Comparison of ENCODE assay signal across 20 cellular contexts in genomic region chr3:171321241-171321640, GRCh38.
A peak's percentile ranks its signal among the peaks of the same experiment; 100 is the strongest.
DNase-seq lines count a peak whose midpoint lies in the region; ATAC-seq and TF ChIP-seq lines count a peak whose summit lies in the region.
"Had no signal": no experiment of that assay in that cellular context is flagged by ENCODE, and none has a peak within 500 bp of the region (broad histone marks: within the 10 kb centered on the region; RNA-seq: fewer than 3 reads in every experiment).

No MANE protein-coding gene starts in this region.

- no peak overlapping the region for H3K4me2 ChIP-seq in osteoblast (ENCODE audit: insufficient read depth, low read length)

- H3K27me3 ChIP-seq in muscle layer of duodenum (ENCODE audit: low read depth, low read length) (no peaks in the 10 kb centered on the region), osteoblast (ENCODE audit: insufficient read depth, low read length) (peaks cover 27% of the 10 kb centered on the region)
- H3K27me3 ChIP-seq: vagina had no signal

- intact Hi-C loops in left colon (cut with DNase I, micrococcal nuclease), result no loop called here

- peaks cover 3% of the 10 kb centered on the region for H3K36me3 Mint-ChIP-seq in activated naive CD4-positive, alpha-beta T cell treated with anti-CD3 and anti-CD28 coated beads, Interleukin-2, amount 50 U/mL, for 24 hours

- H3K36me3 ChIP-seq in muscle layer of duodenum (ENCODE audit: control insufficient read depth in 1 of 2, insufficient read depth in 2 of 2, low read length in 2 of 2), result no peaks in the 10 kb centered on the region
- H3K36me3 ChIP-seq in osteoblast (ENCODE audit: insufficient read depth, low read length), result no peaks in the 10 kb centered on the region
- H3K36me3 ChIP-seq: HAP-1, vagina had no signal

- no peak overlapping the region for H3K4me3 Mint-ChIP-seq in activated naive CD4-positive, alpha-beta T cell treated with anti-CD3 and anti-CD28 coated beads, Interleukin-2, amount 50 U/mL, for 24 hours
- H3K4me3 Mint-ChIP-seq: activated CD4-positive, alpha-beta T cell treated with anti-CD3 and anti-CD28 coated beads, Interleukin-2, amount 10 ng/mL, durations not matched to agents 7 days and 5 days; B cell had no signal

- no peaks in the 10 kb centered on the region for H3K27me3 Mint-ChIP-seq in activated naive CD4-positive, alpha-beta T cell treated with anti-CD3 and anti-CD28 coated beads, Interleukin-2, amount 50 U/mL, for 24 hours
- H3K27me3 Mint-ChIP-seq: activated CD4-positive, alpha-beta T cell treated with anti-CD3 and anti-CD28 coated beads, Interleukin-2, amount 10 ng/mL, durations not matched to agents 7 days and 5 days; B cell had no signal

- no peak for ATAC-seq in left colon

- H3K9me3 ChIP-seq in muscle layer of duodenum (ENCODE audit: control insufficient read depth in 1 of 2, low read length in 2 of 2) (no peaks in the 10 kb centered on the region), osteoblast (ENCODE audit: low read depth, low read length) (no peaks in the 10 kb centered on the region)
- H3K9me3 ChIP-seq: HAP-1, vagina had no signal

- H3K27ac ChIP-seq in caudate nucleus (ENCODE audit: low read depth, low read length), result peak overlapping the region; percentile 77
- peak overlapping the region; percentile 43 for H3K27ac ChIP-seq in muscle layer of duodenum (ENCODE audit: low read length)
- H3K27ac ChIP-seq in substantia nigra (ENCODE audit: low read depth, low read length, poor library complexity, severe bottlenecking), result peak overlapping the region; percentile 47
- H3K27ac ChIP-seq in osteoblast (ENCODE audit: low read depth, low read length), result no peak overlapping the region
- H3K27ac ChIP-seq: vagina had no signal

- H3K79me2 ChIP-seq in osteoblast (ENCODE audit: insufficient read depth, low read length), result no peaks in the 10 kb centered on the region

- H3K4me3 ChIP-seq in muscle layer of duodenum (ENCODE audit: low read depth in 1 of 2, low read length in 2 of 2) (peak overlapping the region in 1 of 2 donors; percentile 42), osteoblast (ENCODE audit: insufficient read depth, low read length) (no peak overlapping the region)
- H3K4me3 ChIP-seq: HAP-1, vagina had no signal

- DNase-seq in activated naive CD4-positive, alpha-beta T cell treated with Interleukin-2 at 50 U/mL for 16 hours, result no peak
- DNase-seq in caudate nucleus (lab: John Stamatoyannopoulos, UW), result no peak
- DNase-seq in substantia nigra (lab: John Stamatoyannopoulos, UW), result no peak
- DNase-seq in left colon, result no peak
- DNase-seq in osteoblast (ENCODE audit: insufficient read length, low spot score, missing footprints), result no peak
- no peak for DNase-seq in NCI-H748 treated with DMSO at 0.1 percent for 48 hours (lab: John Stamatoyannopoulos, UW)
- DNase-seq: 8988T; activated CD4-positive, alpha-beta T cell treated with anti-CD3 and anti-CD28 coated beads, Interleukin-2, amount 10 ng/mL, durations not matched to agents 7 days and 5 days; activated CD8-positive, alpha-beta memory T cell treated with anti-CD3 and anti-CD28 coated beads, Interleukin-2, amount 50 U/mL, for 4 hours; Calu3; kidney glomerular epithelial cell; NCI-H187; NCI-H345; stimulated activated CD4-positive, alpha-beta T cell treated with anti-CD3 and anti-CD28 coated beads, Interleukin-12 subunit alpha, Interleukin-12 subunit beta, amount 100 ng/mL, for 4 hours had no signal

- peaks cover 48% of the 10 kb centered on the region for H3K4me1 Mint-ChIP-seq in activated naive CD4-positive, alpha-beta T cell treated with anti-CD3 and anti-CD28 coated beads, Interleukin-2, amount 50 U/mL, for 24 hours
- H3K4me1 Mint-ChIP-seq: B cell had no signal

- no peaks in the 10 kb centered on the region for H4K20me1 ChIP-seq in osteoblast (ENCODE audit: insufficient read depth, low read length)

- no peaks in the 10 kb centered on the region for H3K9me3 Mint-ChIP-seq in activated naive CD4-positive, alpha-beta T cell treated with anti-CD3 and anti-CD28 coated beads, Interleukin-2, amount 50 U/mL, for 24 hours
- H3K9me3 Mint-ChIP-seq: activated CD4-positive, alpha-beta T cell treated with anti-CD3 and anti-CD28 coated beads, Interleukin-2, amount 10 ng/mL, durations not matched to agents 7 days and 5 days; activated T-helper 2 cell treated with anti-CD3 and anti-CD28 coated beads, Interferon-gamma antibody, Interleukin-2, Interleukin-4, amounts not matched to agents 10 μg/mL and 5 μg/mL and 100 μg/mL, durations not matched to agents 14 hours and 24 hours and 36 hours had no signal

- no peak overlapping the region for H2AFZ ChIP-seq in osteoblast (ENCODE audit: low read length)

- TF ChIP-seq CTCF in osteoblast (IDR thresholded peaks at IDR 0.05; ENCODE audit: extremely low read depth, low read depth, low read length), result no peak

- H3K27ac Mint-ChIP-seq in activated naive CD4-positive, alpha-beta T cell treated with anti-CD3 and anti-CD28 coated beads, Interleukin-2, amount 50 U/mL, for 24 hours, result peak overlapping the region; percentile 65
- H3K27ac Mint-ChIP-seq: activated CD4-positive, alpha-beta T cell treated with anti-CD3 and anti-CD28 coated beads, Interleukin-2, amount 10 ng/mL, durations not matched to agents 7 days and 5 days; activated T-helper 2 cell treated with anti-CD3 and anti-CD28 coated beads, Interferon-gamma antibody, Interleukin-2, Interleukin-4, amounts not matched to agents 10 μg/mL and 5 μg/mL and 100 μg/mL, durations not matched to agents 14 hours and 24 hours and 36 hours; B cell had no signal

- H3K4me1 ChIP-seq in muscle layer of duodenum (ENCODE audit: control insufficient read depth in 1 of 2, insufficient read depth in 2 of 2, low read length in 2 of 2) (peaks cover 8 to 27% of the 10 kb centered on the region in 2 donors), osteoblast (ENCODE audit: insufficient read depth, low read length) (no peaks in the 10 kb centered on the region)
- H3K4me1 ChIP-seq: vagina had no signal
